27 cellular contexts compared by ENCODE assay signal in genomic region chrX:14694631-14695030, GRCh38.
A peak's percentile ranks its signal among the peaks of the same experiment; 100 is the strongest.
DNase-seq lines count a peak whose midpoint lies in the region; ATAC-seq lines count a peak whose summit lies in the region.
"Had no signal": no experiment of that assay in that cellular context is flagged by ENCODE, and none has a peak within 500 bp of the region (broad histone marks: within the 10 kb centered on the region; RNA-seq: fewer than 3 reads in every experiment).

No MANE protein-coding gene starts in this region.

- DNase-seq in EH (ENCODE audit: low read depth) (peak; percentile 63), HT1080 (ENCODE audit: low read depth) (peak; percentile 0), astrocyte of the hippocampus (ENCODE audit: low read depth, low spot score) (peak; percentile 29), iris pigment epithelial cell (ENCODE audit: low read depth) (peak; percentile 63)
- DNase-seq: activated CD4-positive, alpha-beta memory T cell treated with anti-CD3 and anti-CD28 coated beads for 36 hours; activated CD4-positive, alpha-beta T cell treated with anti-CD3 and anti-CD28 coated beads for 1 hour; activated CD8-positive, alpha-beta memory T cell treated with anti-CD3 and anti-CD28 coated beads, Interleukin-2, amount 50 U/mL, for 4 hours; activated naive CD4-positive, alpha-beta T cell treated with anti-CD3 and anti-CD28 coated beads, Interleukin-2, amount 10 ng/mL, durations not matched to agents 7 days and 5 days; adrenal gland; Calu3; CD4-positive, CD25-positive, alpha-beta regulatory T cell; glutamatergic neuron; GOT3; left lung; mesendoderm; NCI-H1105 treated with DMSO at 0.1 percent for 48 hours; NCI-H187 treated with DMSO at 0.1 percent for 48 hours; NCI-H526; PC-9; stimulated activated CD4-positive, alpha-beta T cell treated with anti-CD3 and anti-CD28 coated beads, Interleukin-15, amount 100 ng/mL, for 24 hours; stimulated activated CD4-positive, alpha-beta T cell treated with anti-CD3 and anti-CD28 coated beads, Interleukin-4, amount 100 ng/mL, for 4 hours; trophoblast cell had no signal

- ATAC-seq in GM18517 (IDR thresholded peaks at IDR 0.05; ENCODE audit: unreplicated experiment) (no peak), GM18502 (IDR thresholded peaks at IDR 0.05; ENCODE audit: poor library complexity, unreplicated experiment) (no peak), HG03460 (IDR thresholded peaks at IDR 0.05; ENCODE audit: unreplicated experiment) (no peak)
- ATAC-seq: K562, left lung, Right ventricle myocardium inferior had no signal

Comparison
In these comparisons a context has a peak if more than half of its experiments do, and no peak if none do; other contexts are left out.
1. DNase-seq: peak in every context shown above with its lines; median percentile 63 in EH; 63 in iris pigment epithelial cell; 29 in astrocyte of the hippocampus; 0 in HT1080.